ENCODE assay signal across 26 cellular contexts in the genomic region with DNA sequence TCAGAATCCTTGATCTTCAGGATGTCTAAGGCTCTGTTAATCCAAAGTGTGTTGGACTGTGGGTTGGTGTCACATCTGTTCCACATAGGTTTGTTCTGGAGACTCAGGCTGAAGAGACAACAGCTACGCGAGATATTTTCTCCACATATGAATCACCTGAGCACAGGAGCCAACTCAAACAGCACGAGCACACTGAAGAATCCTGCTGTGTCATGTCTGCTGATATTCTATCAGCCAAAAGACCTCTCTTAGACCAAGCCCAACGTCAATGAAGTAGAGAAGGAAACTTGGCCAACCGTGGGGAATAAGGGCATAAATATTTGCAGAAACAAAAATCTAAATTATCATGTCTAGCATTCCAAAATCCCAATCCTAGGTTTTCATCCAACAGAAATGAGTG.
"Had no signal": no experiment of that assay in that cellular context is flagged by ENCODE, and none has a peak within 500 bp of the region (broad histone marks: within the 10 kb centered on the region; RNA-seq: fewer than 3 reads in every experiment).

No MANE protein-coding gene starts in this region.

- H3K36me3 ChIP-seq: esophagus muscularis mucosa, gastrocnemius medialis, heart right ventricle, neural progenitor cell, prostate gland, spleen, tibial nerve, upper lobe of right lung had no signal

- ATAC-seq: gastrocnemius medialis; heart right ventricle; left lobe of liver; mucosa of descending colon; natural killer cell; sciatic nerve; stimulated activated naive B cell treated with anti-CD40 and anti-IgM and Interleukin-4, amounts not matched to agents 10 μg/mL and 1 μg/mL and 100 μg/mL, for 72 hours; stimulated activated naive CD8-positive, alpha-beta T cell treated with anti-CD3 and anti-CD28 coated beads, Interleukin-15, amount 100 ng/mL, for 72 hours; upper lobe of right lung had no signal

- H3K4me3 Mint-ChIP-seq: natural killer cell; neural progenitor cell; stimulated activated naive B cell treated with anti-CD40 and anti-IgM and Interleukin-4, amounts not matched to agents 10 μg/mL and 1 μg/mL and 100 μg/mL, for 72 hours; stimulated activated naive CD8-positive, alpha-beta T cell treated with anti-CD3 and anti-CD28 coated beads, Interleukin-15, amount 100 ng/mL, for 72 hours had no signal

- DNase-seq: cortex of kidney; dorsolateral prefrontal cortex; effector CD8-positive, alpha-beta T cell; gastrocnemius medialis; heart right ventricle; hypothalamus; mucosa of descending colon; natural killer cell; occipital lobe; spleen; stimulated activated CD4-positive, alpha-beta T cell treated with anti-CD3 and anti-CD28 coated beads, Interleukin-15, amount 100 ng/mL, for 24 hours; stimulated activated CD4-positive, alpha-beta T cell treated with anti-CD3 and anti-CD28 coated beads, Interleukin-1b, Interleukin-23, amount 100 ng/mL, for 48 hours; stimulated activated CD4-positive, alpha-beta T cell treated with anti-CD3 and anti-CD28 coated beads, Interleukin-4, amount 100 ng/mL, for 24 hours; stimulated activated naive B cell treated with anti-CD40 and anti-IgM and Interleukin-4, amounts not matched to agents 10 μg/mL and 1 μg/mL and 100 μg/mL, for 72 hours; stimulated activated naive CD8-positive, alpha-beta T cell treated with anti-CD3 and anti-CD28 coated beads, Interleukin-15, amount 100 ng/mL, for 72 hours; testis; upper lobe of right lung had no signal

- H3K9me3 Mint-ChIP-seq: natural killer cell; neural progenitor cell; stimulated activated naive B cell treated with anti-CD40 and anti-IgM and Interleukin-4, amounts not matched to agents 10 μg/mL and 1 μg/mL and 100 μg/mL, for 72 hours had no signal

- H3K4me1 ChIP-seq: testis had no signal

- H2AFZ ChIP-seq: neural progenitor cell had no signal

- H3K4me2 ChIP-seq: neural progenitor cell had no signal

- H3K27ac ChIP-seq: dorsolateral prefrontal cortex, epithelial cell of prostate, esophagus muscularis mucosa, gastrocnemius medialis, heart right ventricle, neural progenitor cell, parathyroid adenoma, spleen, testis, tibial nerve, upper lobe of right lung had no signal

- H3K4me3 ChIP-seq: dorsolateral prefrontal cortex, esophagus muscularis mucosa, gastrocnemius medialis, heart right ventricle, mucosa of descending colon, neural progenitor cell, prostate gland, spleen, testis, tibial nerve, upper lobe of right lung had no signal

- H3K36me3 Mint-ChIP-seq: natural killer cell, neural progenitor cell had no signal

- FAIRE-seq: islet of Langerhans had no signal

- H3K9me3 ChIP-seq: esophagus muscularis mucosa, gastrocnemius medialis, heart right ventricle, mucosa of descending colon, prostate gland, spleen, testis, tibial nerve, upper lobe of right lung had no signal

- H3K27ac Mint-ChIP-seq: natural killer cell; neural progenitor cell; stimulated activated naive B cell treated with anti-CD40 and anti-IgM and Interleukin-4, amounts not matched to agents 10 μg/mL and 1 μg/mL and 100 μg/mL, for 72 hours; stimulated activated naive CD8-positive, alpha-beta T cell treated with anti-CD3 and anti-CD28 coated beads, Interleukin-15, amount 100 ng/mL, for 72 hours had no signal

- H3K9ac ChIP-seq: neural progenitor cell, parathyroid adenoma had no signal

- H3K27me3 ChIP-seq: dorsolateral prefrontal cortex, gastrocnemius medialis, testis, tibial nerve had no signal
